8 cellular contexts compared by ENCODE assay signal in the genomic region with DNA sequence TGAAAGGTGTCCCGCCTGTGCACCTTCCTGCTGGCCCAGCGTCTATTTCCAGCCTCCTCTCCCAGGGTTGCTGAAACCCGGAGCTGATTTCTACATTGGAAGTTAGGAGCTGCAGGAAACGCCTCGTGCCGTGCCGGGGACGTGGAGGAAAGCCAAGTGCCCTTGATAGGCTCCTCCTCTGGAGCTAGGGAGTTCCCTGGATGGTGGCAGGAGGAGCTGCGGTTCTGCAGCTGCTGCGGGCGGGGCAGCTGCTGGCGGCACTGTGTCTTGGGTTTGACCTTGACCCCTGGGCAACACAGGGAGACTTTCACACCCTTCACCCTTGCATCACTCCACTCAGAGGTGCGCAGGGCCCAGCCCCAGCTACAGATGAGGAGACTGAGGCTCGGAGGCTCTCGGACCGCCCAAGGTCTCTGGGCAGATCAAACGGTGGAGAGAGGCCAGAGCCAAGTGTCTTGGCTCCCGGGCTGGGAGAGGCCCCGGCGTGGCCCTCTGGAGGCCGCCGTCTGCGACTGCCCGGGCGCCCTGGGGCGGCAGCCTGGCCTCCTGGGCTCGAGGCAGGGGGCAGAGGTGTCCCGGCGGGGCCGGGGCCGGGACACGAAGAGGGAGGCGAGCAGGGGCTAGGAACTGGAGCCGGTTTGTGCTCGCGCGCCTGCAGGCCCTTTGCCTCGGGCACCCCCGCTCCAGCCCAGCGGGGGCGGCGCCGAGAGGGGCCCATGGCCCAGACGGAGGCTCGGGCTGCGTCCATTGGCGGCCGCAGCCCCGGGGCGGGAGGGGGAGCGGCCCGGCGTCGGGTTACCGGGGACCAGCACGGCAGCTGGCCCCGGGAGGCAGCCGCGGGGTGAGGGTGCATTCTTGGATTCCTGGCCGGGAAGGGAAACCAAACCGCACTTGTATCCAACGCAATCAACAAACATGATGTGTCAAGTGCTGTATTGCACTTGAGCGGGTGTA.
DNase-seq lines count a peak whose midpoint lies in the region; ATAC-seq and TF ChIP-seq lines count a peak whose summit lies in the region.

No MANE protein-coding gene starts in this region.

- H3K4me1 Mint-ChIP-seq in naive thymus-derived CD4-positive, alpha-beta T cell: peaks cover 4 to 13% (median 7%) of the 10 kb centered on the region in 7 donors

- H3K36me3 Mint-ChIP-seq in naive thymus-derived CD4-positive, alpha-beta T cell: no peaks in the 10 kb centered on the region

- no peaks in the 10 kb centered on the region for H3K36me3 ChIP-seq in naive thymus-derived CD4-positive, alpha-beta T cell (ENCODE audit: control insufficient read depth in 2 of 3, insufficient read depth in 3 of 3, low read length in 3 of 3)

- H3K27me3 Mint-ChIP-seq in naive thymus-derived CD4-positive, alpha-beta T cell: peaks cover 2 to 21% (median 8%) of the 10 kb centered on the region in 5 donors

- no peak for TF ChIP-seq CTCF in fibroblast of the aortic adventitia (IDR thresholded peaks at IDR 0.05; ENCODE audit: insufficient read depth, low read length)

- H3K9me3 Mint-ChIP-seq in naive thymus-derived CD4-positive, alpha-beta T cell: peaks cover 0 to 1% (median 0%) of the 10 kb centered on the region in 11 donors

- peaks cover 0 to 3% of the 10 kb centered on the region in 2 donors for H3K27me3 ChIP-seq in naive thymus-derived CD4-positive, alpha-beta T cell (ENCODE audit: control insufficient read depth in 2 of 2, insufficient read depth in 2 of 2, low read length in 2 of 2)

- H3K27ac ChIP-seq in naive thymus-derived CD4-positive, alpha-beta T cell (ENCODE audit: low read depth, low read length): no peak overlapping the region

- POLR2A ChIA-PET in naive thymus-derived CD4-positive, alpha-beta T cell (lab: Charles Lee): interaction anchor here (1.7 kb wide), 1 partner anchor 108 kb away, joined by 6 read pairs; no protein-coding TSS in a partner anchor

- H3K9me3 ChIP-seq in naive thymus-derived CD4-positive, alpha-beta T cell (ENCODE audit: control insufficient read depth in 2 of 3, low read length in 3 of 3): no peaks in the 10 kb centered on the region

- intact Hi-C loops in naive thymus-derived CD4-positive, alpha-beta T cell (cut with micrococcal nuclease): no loop called here

- H3K4me1 ChIP-seq in naive thymus-derived CD4-positive, alpha-beta T cell (ENCODE audit: control insufficient read depth in 2 of 2, insufficient read depth in 2 of 2, low read length in 2 of 2): peaks cover 0 to 4% of the 10 kb centered on the region in 2 donors

- H3K4me3 ChIP-seq in fibroblast of the aortic adventitia (ENCODE audit: low read depth, low read length): peak overlapping the region; percentile 35
- peak overlapping the region; percentile 7 for H3K4me3 ChIP-seq in naive thymus-derived CD4-positive, alpha-beta T cell (ENCODE audit: low read length)

- no peak overlapping the region for H3K27ac Mint-ChIP-seq in naive thymus-derived CD4-positive, alpha-beta T cell

- DNase-seq in AG08396 (ENCODE audit: low spot score) (peak; percentile 95), LHCN-M2 (ENCODE audit: low read depth) (peak; percentile 99), T1000 (lab: John Stamatoyannopoulos, UW) (peak; percentile 53), fibroblast of the aortic adventitia (ENCODE audit: low read depth) (peak; percentile 94)
- no peak for DNase-seq in naive thymus-derived CD4-positive, alpha-beta T cell

- peak overlapping the region in 9 of 10 donors; percentile 21 to 71 (median 59) for H3K4me3 Mint-ChIP-seq in naive thymus-derived CD4-positive, alpha-beta T cell

- ATAC-seq in GM18498 (IDR thresholded peaks at IDR 0.05; ENCODE audit: unreplicated experiment) (peak; percentile 34), HG03108 (IDR thresholded peaks at IDR 0.05; ENCODE audit: unreplicated experiment) (no peak), HG03159 (IDR thresholded peaks at IDR 0.05; ENCODE audit: unreplicated experiment) (no peak)
- ATAC-seq in naive thymus-derived CD4-positive, alpha-beta T cell: peak; percentile 46

- CTCF ChIA-PET in naive thymus-derived CD4-positive, alpha-beta T cell (lab: Charles Lee): interaction anchor here (0.6 to 1.2 kb wide), 7 partner anchors 8 to 647 kb away, joined by 3 to 6 read pairs (median 3); no protein-coding TSS in a partner anchor

Comparison
In these comparisons a context has a peak if more than half of its experiments do, and no peak if none do; other contexts are left out.
1. DNase-seq: peak in AG08396 (single experiment), LHCN-M2 (single experiment), T1000 (single experiment) and fibroblast of the aortic adventitia (single experiment); none in naive thymus-derived CD4-positive, alpha-beta T cell (0 of 9).
2. ATAC-seq: peak in GM18498 (single experiment) and naive thymus-derived CD4-positive, alpha-beta T cell (single experiment); none in HG03108 (single experiment) and HG03159 (single experiment).